In genomic region chr3:70506775-70507174, GRCh38 we compare ENCODE assay signal across 27 cellular contexts.
"Had no signal": no experiment of that assay in that cellular context is flagged by ENCODE, and none has a peak within 500 bp of the region (broad histone marks: within the 10 kb centered on the region; RNA-seq: fewer than 3 reads in every experiment).

No MANE protein-coding gene starts in this region.

- H3K27ac ChIP-seq: stomach, suprapubic skin, testis, thoracic aorta, thyroid gland, tibial artery, tibial nerve, transverse colon, upper lobe of left lung, upper lobe of right lung, uterus, vagina had no signal

- H3K9me3 ChIP-seq: stomach, suprapubic skin, testis, thoracic aorta, thyroid gland, tibial artery, tibial nerve, transverse colon, upper lobe of left lung, upper lobe of right lung, uterus, vagina had no signal

- H3K36me3 ChIP-seq: stomach, suprapubic skin, thoracic aorta, thyroid gland, tibial artery, tibial nerve, transverse colon, upper lobe of left lung, upper lobe of right lung, uterus, vagina had no signal

- ATAC-seq: stimulated activated effector memory CD8-positive, alpha-beta T cell treated with anti-CD3 and anti-CD28 coated beads, Interleukin-12 subunit alpha, Interleukin-12 subunit beta, amount 100 ng/mL, for 72 hours; stimulated activated memory B cell treated with anti-CD40 and anti-IgM and Interleukin-4, amounts not matched to agents 10 μg/mL and 1 μg/mL and 100 μg/mL, for 72 hours; stimulated activated naive B cell treated with anti-CD40 and anti-IgM and Interleukin-4, amounts not matched to agents 10 μg/mL and 1 μg/mL and 100 μg/mL, for 72 hours; stimulated activated naive CD8-positive, alpha-beta T cell treated with anti-CD3 and anti-CD28 coated beads, Interleukin-15, amount 100 ng/mL, for 72 hours; stimulated activated naive CD8-positive, alpha-beta T cell treated with anti-CD3 and anti-CD28 coated beads, Interleukin-15, Interleukin-2, amounts not matched to agents 100 U/mL and 50 U/mL, for 24 hours; upper lobe of right lung had no signal

- FAIRE-seq: urothelium cell line had no signal

- DNase-seq: stimulated activated CD4-positive, alpha-beta T cell treated with anti-CD3 and anti-CD28 coated beads, Interleukin-2, amount 100 ng/mL, for 48 hours; stimulated activated CD4-positive, alpha-beta T cell treated with anti-CD3 and anti-CD28 coated beads, Interleukin-4, amount 100 ng/mL, for 1 hour; stimulated activated CD4-positive, alpha-beta T cell treated with anti-CD3 and anti-CD28 coated beads, Interleukin-4, amount 100 ng/mL, for 24 hours; stimulated activated CD4-positive, alpha-beta T cell treated with anti-CD3 and anti-CD28 coated beads, Interleukin-4, amount 100 ng/mL, for 4 hours; stimulated activated CD8-positive, alpha-beta memory T cell treated with anti-CD3 and anti-CD28 coated beads, Interleukin-4, amount 100 ng/mL, for 48 hours; stimulated activated naive B cell treated with anti-CD40 and anti-IgM and Interleukin-4, amounts not matched to agents 10 μg/mL and 1 μg/mL and 100 μg/mL, for 72 hours; stimulated activated naive CD4-positive, alpha-beta T cell; stimulated activated naive CD4-positive, alpha-beta T cell treated with Interleukin-2 at 50 U/mL for 16 hours; stimulated activated naive CD8-positive, alpha-beta T cell treated with anti-CD3 and anti-CD28 coated beads, Interleukin-15, amount 100 ng/mL, for 72 hours; stimulated activated naive CD8-positive, alpha-beta T cell treated with anti-CD3 and anti-CD28 coated beads, Interleukin-15, Interleukin-2, amounts not matched to agents 100 U/mL and 50 U/mL, for 24 hours; stomach; substantia nigra; testis; thyroid gland; tibial artery; transverse colon; trophoblast cell; upper lobe of left lung; upper lobe of right lung; uterus had no signal

- H3K4me3 ChIP-seq: stomach, suprapubic skin, testis, thoracic aorta, thyroid gland, tibial artery, tibial nerve, transverse colon, upper lobe of left lung, upper lobe of right lung, uterus, vagina had no signal

- H3K27me3 ChIP-seq: stomach, testis, thyroid gland, tibial artery, tibial nerve, transverse colon, upper lobe of left lung, uterus, vagina had no signal

- H3K4me1 ChIP-seq: suprapubic skin, testis, tibial artery, tibial nerve, transverse colon, upper lobe of left lung, upper lobe of right lung, uterus, vagina had no signal
